Comparison of ENCODE assay signal across 10 cellular contexts in the genomic region with DNA sequence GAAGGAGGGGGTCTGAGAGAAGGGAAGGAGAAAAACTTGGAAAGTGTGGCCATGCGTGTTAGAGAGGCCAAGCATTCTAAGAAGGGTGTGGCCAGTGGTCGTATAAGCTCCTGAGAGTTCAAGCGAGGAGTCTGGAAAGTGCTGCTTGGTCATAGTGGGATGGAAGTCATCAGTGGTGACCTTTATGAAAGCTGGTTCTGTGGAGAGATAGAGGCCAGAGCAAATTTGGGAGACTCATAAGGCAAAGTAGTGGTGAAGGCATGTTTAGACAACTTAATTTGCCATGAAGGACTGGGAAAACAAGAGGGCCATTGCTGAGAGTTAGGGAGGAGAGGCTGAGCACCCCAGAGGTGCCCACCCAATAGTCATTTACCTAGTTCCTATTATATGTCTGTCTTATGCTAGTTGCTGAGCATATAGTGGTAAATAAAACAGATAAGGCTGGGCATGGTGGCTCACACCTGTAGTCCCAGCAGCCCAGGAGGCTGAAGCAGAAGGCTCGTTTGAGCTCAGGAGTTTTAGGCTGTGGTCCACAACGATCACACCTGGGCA. TPM values are rescaled to one million over a fixed set of nuclear protein-coding genes. Genes with fewer than 3 reads are reported as not detected.
"Had no signal": no experiment of that assay in that cellular context is flagged by ENCODE, and none has a peak within 500 bp of the region (broad histone marks: within the 10 kb centered on the region; RNA-seq: fewer than 3 reads in every experiment).

No MANE protein-coding gene starts in this region.

- H3K4me3 ChIP-seq: HAP-1 had no signal

- H3K27ac Mint-ChIP-seq: HFFc6 had no signal

- H3K9me3 Mint-ChIP-seq: HFFc6 had no signal

- DNase-seq: GOT3, H7, HFFc6, IMR-90, KBM-7 had no signal

- FAIRE-seq: HTR-8/SVneo had no signal

- H3K9me3 ChIP-seq: HAP-1 had no signal

- ATAC-seq: HCT116 had no signal

- H3K36me3 ChIP-seq: HAP-1 had no signal

- H3K4me1 ChIP-seq: HAP-1 had no signal

- H3K4me3 Mint-ChIP-seq: HFFc6 had no signal

RNA-seq across cellular contexts. Expression of a gene that starts 1.9 kb away (rescaled TPM):
- total RNA-seq: H4, H7, HT-29 had no signal

RNA-seq across cellular contexts. Expression of a gene that starts 21.0 kb away (rescaled TPM):
- total RNA-seq: H4, HFFc6, HT-29, IMR-90 had no signal
- polyA plus RNA-seq: IMR-90 had no signal
